ENCODE assay signal across 32 cellular contexts in genomic region chr10:3241128-3242057, GRCh38.
DNase-seq lines count a peak whose midpoint lies in the region; ATAC-seq, FAIRE-seq and TF ChIP-seq lines count a peak whose summit lies in the region.
"Had no signal": no experiment of that assay in that cellular context is flagged by ENCODE, and none has a peak within 500 bp of the region (broad histone marks: within the 10 kb centered on the region; RNA-seq: fewer than 3 reads in every experiment).

No MANE protein-coding gene starts in this region.

- CTCF ChIA-PET in A673 (lab: Charles Lee) = no interaction called here

- TF ChIP-seq CTCF in left ventricle myocardium inferior (IDR thresholded peaks at IDR 0.05; ENCODE audit: borderline replicate concordance) = no peak
- TF ChIP-seq CTCF in vagina (IDR thresholded peaks at IDR 0.05) = no peak
- no peak for TF ChIP-seq CTCF in A673 (conservative IDR thresholded peaks at IDR 0.05; ENCODE audit: low read depth, low read length)

- H3K4me3 ChIP-seq in left ventricle myocardium inferior = no peak overlapping the region
- H3K4me3 ChIP-seq in vagina = no peak overlapping the region
- no peak overlapping the region for H3K4me3 ChIP-seq in A673 (ENCODE audit: low read depth, low read length, poor library complexity, severe bottlenecking)
- H3K4me3 ChIP-seq: body of pancreas, tibial artery had no signal

- no TSS peak for BruUV-seq in A673 (replicated peaks; lab: Mats Ljungman, UMichigan)

- H3K4me1 ChIP-seq in left ventricle myocardium inferior = peaks cover 8% of the 10 kb centered on the region
- no peaks in the 10 kb centered on the region for H3K4me1 ChIP-seq in vagina
- peaks cover 6% of the 10 kb centered on the region for H3K4me1 ChIP-seq in A673 (ENCODE audit: insufficient read depth, low read length, poor library complexity, severe bottlenecking)
- H3K4me1 ChIP-seq: BE2C, body of pancreas had no signal

- TF ChIP-seq POLR2A in vagina (IDR thresholded peaks at IDR 0.05) = no peak

- H3K9me3 ChIP-seq in left ventricle myocardium inferior (replicated peaks) (no peaks in the 10 kb centered on the region), vagina (no peaks in the 10 kb centered on the region), A673 (ENCODE audit: low read depth, low read length, poor library complexity, severe bottlenecking) (no peaks in the 10 kb centered on the region)
- H3K9me3 ChIP-seq: BE2C, body of pancreas, neutrophil, SK-N-SH, tibial artery had no signal

- H3K36me3 Mint-ChIP-seq in effector memory CD8-positive, alpha-beta T cell (ENCODE audit: insufficient read depth) = no peaks in the 10 kb centered on the region
- H3K36me3 Mint-ChIP-seq: CD8-positive, alpha-beta memory T cell; mesothelial cell of epicardium had no signal

- no peak overlapping the region for H3K27ac Mint-ChIP-seq in effector memory CD8-positive, alpha-beta T cell
- H3K27ac Mint-ChIP-seq: activated T-helper 1 cell treated with anti-CD3 and anti-CD28 coated beads, Interleukin-12 subunit alpha, Interleukin-12 subunit beta, Interleukin-2, Interleukin-4 antibody, amounts not matched to agents 30 ng/mL and 10 ng/mL and 1 ng/mL, durations not matched to agents 14 hours and 24 hours and 36 hours; CD8-positive, alpha-beta memory T cell; H9; mesothelial cell of epicardium; progenitor cell of endocrine pancreas had no signal

- peaks cover 4 to 6% of the 10 kb centered on the region in 2 donors for H3K4me1 Mint-ChIP-seq in effector memory CD8-positive, alpha-beta T cell (ENCODE audit: low read depth in 2 of 2)

- H3K27ac ChIP-seq in left ventricle myocardium inferior (replicated peaks) (peak overlapping the region; percentile 80), vagina (peak overlapping the region; percentile 40), A673 (ENCODE audit: low read depth, low read length, poor library complexity, severe bottlenecking) (no peak overlapping the region)
- H3K27ac ChIP-seq: body of pancreas, neutrophil, tibial artery had no signal

- H3K9me3 Mint-ChIP-seq in effector memory CD8-positive, alpha-beta T cell = no peaks in the 10 kb centered on the region
- H3K9me3 Mint-ChIP-seq: activated T-helper 1 cell treated with anti-CD3 and anti-CD28 coated beads, Interleukin-12 subunit alpha, Interleukin-12 subunit beta, Interleukin-2, Interleukin-4 antibody, amounts not matched to agents 30 ng/mL and 10 ng/mL and 1 ng/mL, durations not matched to agents 14 hours and 24 hours and 36 hours; CD8-positive, alpha-beta memory T cell; H9; mesothelial cell of epicardium had no signal

- ATAC-seq in left ventricle myocardium superior = no peak
- no peak for ATAC-seq in effector memory CD8-positive, alpha-beta T cell (replicated peaks)
- ATAC-seq: body of pancreas, PC-3 had no signal

- no peak for FAIRE-seq in frontal cortex (lab: Jason Lieb, UNC)
- FAIRE-seq: TTC549 had no signal

- H3K27me3 ChIP-seq in left ventricle myocardium inferior (ENCODE audit: low read depth) (no peaks in the 10 kb centered on the region), vagina (no peaks in the 10 kb centered on the region), A673 (replicated peaks; ENCODE audit: insufficient read depth, low read depth, low read length, poor library complexity) (no peaks in the 10 kb centered on the region)
- H3K27me3 ChIP-seq: BE2C, tibial artery had no signal

- H3K36me3 ChIP-seq in left ventricle myocardium inferior (no peaks in the 10 kb centered on the region), vagina (no peaks in the 10 kb centered on the region), A673 (ENCODE audit: insufficient read depth, low read length, poor library complexity, severe bottlenecking) (no peaks in the 10 kb centered on the region)
- H3K36me3 ChIP-seq: BE2C, neutrophil, tibial artery had no signal

- POLR2A ChIA-PET in A673 (lab: Charles Lee; ENCODE audit: low non-redundant PET) = no interaction called here

- peaks cover 31% of the 10 kb centered on the region in 2 donors for H3K27me3 Mint-ChIP-seq in effector memory CD8-positive, alpha-beta T cell

- intact Hi-C loops in left ventricle myocardium inferior (cut with micrococcal nuclease) (loop anchor here (10.0 kb wide), 1 partner anchor 1533 kb away; no protein-coding TSS in a partner anchor), left ventricle myocardium superior (cut with micrococcal nuclease) (loop anchor here (10.0 kb wide), 1 partner anchor 523 kb away; no protein-coding TSS in a partner anchor), vagina (cut with DNase I) (loop anchor here (5.0 to 10.0 kb wide), 3 partner anchors 213 to 1413 kb away; no protein-coding TSS in a partner anchor), A673 (cut with micrococcal nuclease; ENCODE audit: unreplicated experiment) (no loop called here)

- no peak overlapping the region for H3K4me3 Mint-ChIP-seq in effector memory CD8-positive, alpha-beta T cell
- H3K4me3 Mint-ChIP-seq: activated T-helper 1 cell treated with anti-CD3 and anti-CD28 coated beads, Interleukin-12 subunit alpha, Interleukin-12 subunit beta, Interleukin-2, Interleukin-4 antibody, amounts not matched to agents 30 ng/mL and 10 ng/mL and 1 ng/mL, durations not matched to agents 14 hours and 24 hours and 36 hours; H9; mesothelial cell of epicardium had no signal

- DNase-seq in left ventricle myocardium inferior = no peak
- no peak for DNase-seq in left ventricle myocardium superior
- DNase-seq in astrocyte of the hippocampus (ENCODE audit: low read depth, low spot score) = peak; percentile 84
- DNase-seq in islet precursor cell = peak; percentile 40
- DNase-seq in vagina (ENCODE audit: extremely low spot score in 2 of 2) = no peak
- no peak for DNase-seq in A673 (ENCODE audit: low spot score)
- no peak for DNase-seq in effector memory CD8-positive, alpha-beta T cell
- no peak for DNase-seq in frontal cortex (ENCODE audit: low spot score in 2 of 2)
- DNase-seq: activated CD4-positive, alpha-beta T cell treated with anti-CD3 and anti-CD28 coated beads, Interleukin-2, amount 50 U/mL, for 48 hours; activated CD4-positive, CD25-positive, alpha-beta regulatory T cell treated with anti-CD3 and anti-CD28 coated beads, Interleukin-2, amount 50 U/mL, for 72 hours; activated CD8-positive, alpha-beta memory T cell treated with anti-CD3 and anti-CD28 coated beads, Interleukin-2, amount 50 U/mL, for 48 hours; activated naive CD4-positive, alpha-beta T cell treated with Interleukin-2 at 50 U/mL for 16 hours; BE2C; body of pancreas; CD8-positive, alpha-beta memory T cell; cerebellar nuclear complex; DMS 273 treated with DMSO at 0.1 percent for 48 hours; H9; Kasumi-1; NCI-H1436 treated with DMSO at 0.1 percent for 48 hours; NCI-H2107; NCI-H510A; NK-92 treated with Interleukin-12 subunit alpha and Interleukin-12 subunit beta, amount 100 ng/mL, for 24 hours; PC-3; SK-N-SH; stimulated activated CD4-positive, alpha-beta T cell treated with anti-CD3 and anti-CD28 coated beads, Interleukin-4, amount 100 ng/mL, for 4 hours; tibial artery had no signal

Comparison
In these comparisons a context has a peak if more than half of its experiments do, and no peak if none do; other contexts are left out.
1. DNase-seq: peak in astrocyte of the hippocampus (single experiment) and islet precursor cell (single experiment); none in left ventricle myocardium inferior (single experiment), left ventricle myocardium superior (single experiment), vagina (0 of 2), A673 (single experiment), effector memory CD8-positive, alpha-beta T cell (0 of 3) and frontal cortex (0 of 2).